In the genomic region with DNA sequence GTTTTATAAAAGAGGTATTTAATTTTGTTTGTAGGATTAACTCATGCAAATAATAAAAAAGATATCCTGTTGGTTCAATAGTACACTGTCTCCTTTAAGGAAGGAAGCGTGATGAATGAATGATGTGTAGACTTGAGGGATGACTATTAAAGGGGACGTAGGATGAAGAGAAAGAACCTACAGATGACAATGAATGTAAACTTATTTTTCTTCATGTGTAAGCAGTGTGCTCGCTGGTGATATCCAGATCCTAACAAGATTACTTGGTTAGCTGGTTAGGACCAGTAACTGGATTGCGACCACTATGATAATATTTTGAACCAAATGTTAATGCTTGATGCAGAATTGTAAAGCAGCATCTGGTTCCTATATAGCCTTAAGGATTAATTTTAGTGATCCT, we compare ENCODE assay signal across 1 cellular context.
TF ChIP-seq lines count a peak whose summit lies in the region.

No MANE protein-coding gene starts in this region.

TF ChIP-seq in K562, 482 proteins besides CTCF, POLR2A, EP300 and RAD21:
- no peak for TF ChIP-seq POLR2H (tag; IDR thresholded peaks at IDR 0.05; ENCODE audit: low read depth)
- peak; percentile 84 for TF ChIP-seq ZFP91 (CRISPR knock-in tag; IDR thresholded peaks at IDR 0.05)
- peak; percentile 45 for TF ChIP-seq MEIS2 (IDR thresholded peaks at IDR 0.05; ENCODE audit: partially characterized antibody)
- no peak for TF ChIP-seq ZBTB5 (IDR thresholded peaks at IDR 0.05)
- no peak for TF ChIP-seq TSC22D4 (tag; IDR thresholded peaks at IDR 0.05)
- TF ChIP-seq, protein P1, sequence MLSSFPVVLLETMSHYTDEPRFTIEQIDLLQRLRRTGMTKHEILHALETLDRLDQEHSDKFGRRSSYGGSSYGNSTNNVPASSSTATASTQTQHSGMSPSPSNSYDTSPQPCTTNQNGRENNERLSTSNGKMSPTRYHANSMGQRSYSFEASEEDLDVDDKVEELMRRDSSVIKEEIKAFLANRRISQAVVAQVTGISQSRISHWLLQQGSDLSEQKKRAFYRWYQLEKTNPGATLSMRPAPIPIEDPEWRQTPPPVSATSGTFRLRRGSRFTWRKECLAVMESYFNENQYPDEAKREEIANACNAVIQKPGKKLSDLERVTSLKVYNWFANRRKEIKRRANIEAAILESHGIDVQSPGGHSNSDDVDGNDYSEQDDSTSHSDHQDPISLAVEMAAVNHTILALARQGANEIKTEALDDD (IDR thresholded peaks at IDR 0.05) = peak; percentile 96
- no peak for TF ChIP-seq GATAD2A (IDR thresholded peaks at IDR 0.05)
- TF ChIP-seq SPI1 (IDR thresholded peaks at IDR 0.05; ENCODE audit: borderline replicate concordance, low read depth, low read length) = no peak
- TF ChIP-seq GTF2A2 (tag; IDR thresholded peaks at IDR 0.05) = no peak
- peak; percentile 92 for TF ChIP-seq ZNF24 (IDR thresholded peaks at IDR 0.05)
- no peak for TF ChIP-seq CCAR2 (IDR thresholded peaks at IDR 0.05; ENCODE audit: low read depth, low read length)
- TF ChIP-seq ZC3H8 (IDR thresholded peaks at IDR 0.05) = no peak
- TF ChIP-seq RBM22 (IDR thresholded peaks at IDR 0.05; ENCODE audit: low read depth, low read length, poor library complexity, severe bottlenecking) = no peak
